19 cellular contexts compared by ENCODE assay signal in genomic region chr2:161824226-161824625, GRCh38.
"Had no signal": no experiment of that assay in that cellular context is flagged by ENCODE, and none has a peak within 500 bp of the region (broad histone marks: within the 10 kb centered on the region; RNA-seq: fewer than 3 reads in every experiment).

No MANE protein-coding gene starts in this region.

- H3K9me3 ChIP-seq: MG63, SK-N-SH had no signal

- H3K9me2 ChIP-seq: SK-N-SH had no signal

- H3K27ac ChIP-seq: RWPE1 had no signal

- DNase-seq: IMR-90, Karpas-422, KG1, MG63, NCI-H1092 treated with DMSO at 0.1 percent for 48 hours, NCI-H1436, NCI-H187, NCI-H2029, NCI-H2081 treated with DMSO at 0.1 percent for 48 hours, NCI-H2171, NCI-H226, NCI-H446, NCI-H510A, NCI-H524 treated with DMSO at 0.1 percent for 48 hours, NCI-H69, NCI-H774, SHP77, SK-N-SH had no signal

- H3K36me3 ChIP-seq: MG63 had no signal

- H3K9ac ChIP-seq: SK-N-SH had no signal

- H3K27me3 ChIP-seq: MG63 had no signal

- H3K4me3 ChIP-seq: MG63 had no signal

- H3K4me2 ChIP-seq: SK-N-SH had no signal
